35 cellular contexts compared by ENCODE assay signal in genomic region chr7:72230281-72230680, GRCh38.
DNase-seq lines count a peak whose midpoint lies in the region; ATAC-seq and TF ChIP-seq lines count a peak whose summit lies in the region.
"Had no signal": no experiment of that assay in that cellular context is flagged by ENCODE, and none has a peak within 500 bp of the region (broad histone marks: within the 10 kb centered on the region; RNA-seq: fewer than 3 reads in every experiment).

No MANE protein-coding gene starts in this region.

- H2BK15ac ChIP-seq in H9 (ENCODE audit: low read depth, low read length) (no peak overlapping the region), mesendoderm (replicated peaks; ENCODE audit: low read depth) (no peak overlapping the region)

- no peaks in the 10 kb centered on the region for H3K79me1 ChIP-seq in H9 (ENCODE audit: insufficient read depth, low read depth, low read length, poor library complexity, severe bottlenecking)
- H3K79me1 ChIP-seq in mesendoderm (ENCODE audit: low read length) = no peaks in the 10 kb centered on the region

- intact Hi-C loops in head of caudate nucleus (cut with DNase I) = no loop called here
- intact Hi-C loops in naive thymus-derived CD4-positive, alpha-beta T cell (cut with micrococcal nuclease) = no loop called here
- intact Hi-C loops in Right ventricle myocardium superior (cut with DNase I) = no loop called here

- DNase-seq in H9 (no peak), head of caudate nucleus (peak in 28 of 42 donors; percentile 8 to 68 (median 38)), islet precursor cell (peak; percentile 64), mesendoderm (peak; percentile 85), Right ventricle myocardium superior (no peak), endothelial cell (ENCODE audit: low spot score) (no peak)
- DNase-seq in naive thymus-derived CD4-positive, alpha-beta T cell = no peak
- DNase-seq: 8988T; ACHN; AML-193; BE2C; C1 segment of cervical spinal cord; Caco-2; Calu3; CD4-positive, alpha-beta memory T cell; CD4-positive, alpha-beta T cell; CD4-positive, CD25-positive, alpha-beta regulatory T cell; CD8-positive, alpha-beta memory T cell; CD8-positive, alpha-beta T cell; COR-L47; DMS 273 treated with DMSO at 0.1 percent for 48 hours; DMS153; DMS53; DMS79; DMS79 treated with DMSO at 0.1 percent for 48 hours; DND-41; EL had no signal

- H3K23me2 ChIP-seq in H9 (ENCODE audit: insufficient read length, low read depth, low read length, poor library complexity, severe bottlenecking) = no peaks in the 10 kb centered on the region

- H2BK5ac ChIP-seq in H9 (ENCODE audit: insufficient read length, low read length) (no peak overlapping the region), mesendoderm (ENCODE audit: low read length) (no peak overlapping the region)

- H3K18ac ChIP-seq in H9 (ENCODE audit: insufficient read length, low read depth, low read length) (no peak overlapping the region), mesendoderm (ENCODE audit: low read length) (no peak overlapping the region)

- no peak overlapping the region for H3K4me2 ChIP-seq in H9 (ENCODE audit: insufficient read depth, insufficient read length, low read length)
- no peak overlapping the region for H3K4me2 ChIP-seq in mesendoderm (ENCODE audit: low read length)
- H3K4me2 ChIP-seq: A549; BLaER1; BLaER1 treated with 17β-estradiol and CSF1 and Interleukin-3, amounts not matched to agents 10 nM and 100 nM had no signal

- H3K27me3 Mint-ChIP-seq in H9 (ENCODE audit: low read depth) (no peaks in the 10 kb centered on the region; the same call in 1 of the 2 replicates), endothelial cell (ENCODE audit: unreplicated experiment) (no peaks in the 10 kb centered on the region)
- H3K27me3 Mint-ChIP-seq in naive thymus-derived CD4-positive, alpha-beta T cell = no peaks in the 10 kb centered on the region
- H3K27me3 Mint-ChIP-seq: B cell; CD4-positive, alpha-beta memory T cell; CD4-positive, alpha-beta T cell; CD4-positive, CD25-positive, alpha-beta regulatory T cell had no signal

- H3K23ac ChIP-seq in H9 (ENCODE audit: insufficient read length, low read depth, low read length) = no peak overlapping the region
- no peak overlapping the region for H3K23ac ChIP-seq in mesendoderm (ENCODE audit: low read length)

- no peak overlapping the region for H4K8ac ChIP-seq in H9 (replicated peaks; ENCODE audit: insufficient read length, low read depth, low read length)
- H4K8ac ChIP-seq in mesendoderm (ENCODE audit: low read depth, low read length) = no peak overlapping the region

- H3K36me3 Mint-ChIP-seq in H9 (ENCODE audit: insufficient read depth in 1 of 3, low read depth in 3 of 3) (peaks cover 0 to under 1% (median 0%) of the 10 kb centered on the region in 3 experiments; a peak in 2 of 7 replicates), endothelial cell (ENCODE audit: low read depth, unreplicated experiment) (no peaks in the 10 kb centered on the region)
- no peaks in the 10 kb centered on the region for H3K36me3 Mint-ChIP-seq in naive thymus-derived CD4-positive, alpha-beta T cell
- H3K36me3 Mint-ChIP-seq: CD14-positive monocyte; CD4-positive, alpha-beta memory T cell; CD4-positive, CD25-positive, alpha-beta regulatory T cell; CD8-positive, alpha-beta memory T cell; CD8-positive, alpha-beta T cell had no signal

- H4K91ac ChIP-seq in H9 (ENCODE audit: insufficient read length, low read depth, low read length) = no peak overlapping the region

- H3K4me3 ChIP-seq in mesendoderm (ENCODE audit: low read length) = no peak overlapping the region
- H3K4me3 ChIP-seq in naive thymus-derived CD4-positive, alpha-beta T cell (ENCODE audit: low read length) = no peak overlapping the region
- H3K4me3 ChIP-seq: A549; BLaER1; BLaER1 treated with 17β-estradiol and CSF1 and Interleukin-3, amounts not matched to agents 10 nM and 100 nM had no signal

- H3K4ac ChIP-seq in H9 (ENCODE audit: low read depth, low read length) (no peak overlapping the region), mesendoderm (ENCODE audit: low read depth, low read length) (no peak overlapping the region)

- WGBS in H9 (ENCODE audit: extremely low coverage, insufficient read length, low lambda C conversion rate) = no CpG with 5 or more reads among the region's 4 CpGs
- no CpG with 5 or more reads among the region's 4 CpGs for WGBS in mesendoderm (ENCODE audit: extremely low coverage, insufficient coverage, low lambda C conversion rate)

- H3K4me3 Mint-ChIP-seq in H9 = no peak overlapping the region
- no peak overlapping the region for H3K4me3 Mint-ChIP-seq in naive thymus-derived CD4-positive, alpha-beta T cell
- no peak overlapping the region for H3K4me3 Mint-ChIP-seq in endothelial cell (ENCODE audit: unreplicated experiment)
- H3K4me3 Mint-ChIP-seq: B cell; CD14-positive monocyte; CD4-positive, alpha-beta memory T cell; CD4-positive, alpha-beta T cell; CD4-positive, CD25-positive, alpha-beta regulatory T cell; CD8-positive, alpha-beta memory T cell; CD8-positive, alpha-beta T cell had no signal

- no peak overlapping the region for H2BK20ac ChIP-seq in H9 (ENCODE audit: low read depth, low read length, poor library complexity, severe bottlenecking)

- no peak overlapping the region for H2BK12ac ChIP-seq in H9 (ENCODE audit: insufficient read length, low read depth, low read length)

- H3K27me3 ChIP-seq in H9 (ENCODE audit: insufficient read depth, low read length) (no peaks in the 10 kb centered on the region), mesendoderm (ENCODE audit: insufficient read depth, low read length, poor library complexity) (no peaks in the 10 kb centered on the region)
- H3K27me3 ChIP-seq in naive thymus-derived CD4-positive, alpha-beta T cell (ENCODE audit: control insufficient read depth in 2 of 2, insufficient read depth in 2 of 2, low read length in 2 of 2) = no peaks in the 10 kb centered on the region
- H3K27me3 ChIP-seq: BE2C; BLaER1; BLaER1 treated with 17β-estradiol and CSF1 and Interleukin-3, amounts not matched to agents 10 nM and 100 nM had no signal

- H2BK120ac ChIP-seq in H9 (ENCODE audit: low read depth, low read length, poor library complexity, severe bottlenecking) (peak overlapping the region; percentile 6), mesendoderm (ENCODE audit: low read depth, low read length) (no peak overlapping the region)

- ATAC-seq in naive thymus-derived CD4-positive, alpha-beta T cell = no peak
- ATAC-seq in Right ventricle myocardium superior (ENCODE audit: poor library complexity) (no peak), HG03439 (IDR thresholded peaks at IDR 0.05; ENCODE audit: unreplicated experiment) (no peak)
- ATAC-seq: A549; CD8-positive, alpha-beta T cell had no signal

- H3K27ac Mint-ChIP-seq in H9 = peak overlapping the region in 1 of 3 experiments; percentile 62; a peak in 1 of 7 replicates
- peak overlapping the region in 1 of 9 donors; percentile 28 for H3K27ac Mint-ChIP-seq in naive thymus-derived CD4-positive, alpha-beta T cell
- H3K27ac Mint-ChIP-seq in endothelial cell (ENCODE audit: unreplicated experiment) = no peak overlapping the region
- H3K27ac Mint-ChIP-seq: B cell; CD14-positive monocyte; CD4-positive, alpha-beta memory T cell; CD4-positive, alpha-beta T cell; CD4-positive, CD25-positive, alpha-beta regulatory T cell; CD8-positive, alpha-beta memory T cell; CD8-positive, alpha-beta T cell had no signal

- no peaks in the 10 kb centered on the region for H3K79me2 ChIP-seq in H9 (ENCODE audit: insufficient read depth, low read length)
- no peaks in the 10 kb centered on the region for H3K79me2 ChIP-seq in mesendoderm (ENCODE audit: control insufficient read depth, insufficient read depth, low read length)

- H2AK5ac ChIP-seq in H9 (ENCODE audit: insufficient read length, low read length) = no peak overlapping the region
- H2AK5ac ChIP-seq in mesendoderm (ENCODE audit: low read length) = no peak overlapping the region

- no peak overlapping the region for H3K14ac ChIP-seq in H9 (ENCODE audit: insufficient read depth, low read length)

- H2AFZ ChIP-seq in H9 (ENCODE audit: low read length) = no peak overlapping the region

- no peaks in the 10 kb centered on the region for H3K36me3 ChIP-seq in mesendoderm (ENCODE audit: control insufficient read depth, insufficient read depth, low read length)
- H3K36me3 ChIP-seq in naive thymus-derived CD4-positive, alpha-beta T cell (ENCODE audit: control insufficient read depth in 2 of 3, insufficient read depth in 3 of 3, low read length in 3 of 3) = no peaks in the 10 kb centered on the region
- H3K36me3 ChIP-seq: BE2C; BLaER1; BLaER1 treated with 17β-estradiol and CSF1 and Interleukin-3, amounts not matched to agents 10 nM and 100 nM had no signal

- peaks cover 8 to 16% of the 10 kb centered on the region in 2 experiments for H3K4me1 Mint-ChIP-seq in H9
- H3K4me1 Mint-ChIP-seq in naive thymus-derived CD4-positive, alpha-beta T cell = no peaks in the 10 kb centered on the region
- H3K4me1 Mint-ChIP-seq in endothelial cell (ENCODE audit: unreplicated experiment) = peaks cover 6% of the 10 kb centered on the region
- H3K4me1 Mint-ChIP-seq: B cell; CD14-positive monocyte; CD4-positive, alpha-beta memory T cell; CD4-positive, CD25-positive, alpha-beta regulatory T cell; CD8-positive, alpha-beta memory T cell had no signal

- CTCF ChIA-PET in naive thymus-derived CD4-positive, alpha-beta T cell (lab: Charles Lee) = no interaction called here

- H3K4me1 ChIP-seq in H9 (ENCODE audit: insufficient read depth, low read length) (no peaks in the 10 kb centered on the region), mesendoderm (ENCODE audit: control insufficient read depth, low read depth, low read length) (peaks cover 4% of the 10 kb centered on the region)
- H3K4me1 ChIP-seq in naive thymus-derived CD4-positive, alpha-beta T cell (ENCODE audit: control insufficient read depth in 2 of 2, insufficient read depth in 2 of 2, low read length in 2 of 2) = no peaks in the 10 kb centered on the region
- H3K4me1 ChIP-seq: A549, BE2C, Caco-2 had no signal

- TF ChIP-seq CTCF in H9 (conservative IDR thresholded peaks at IDR 0.05) = no peak
- no peak for TF ChIP-seq CTCF in endothelial cell (IDR thresholded peaks at IDR 0.05; ENCODE audit: unreplicated experiment)

- no peak overlapping the region for H3T11ph ChIP-seq in H9 (ENCODE audit: low read length)

- H3K27ac ChIP-seq in H9 (ENCODE audit: insufficient read length, low read depth, low read length) (no peak overlapping the region), mesendoderm (ENCODE audit: low read depth, low read length) (no peak overlapping the region)
- no peak overlapping the region for H3K27ac ChIP-seq in naive thymus-derived CD4-positive, alpha-beta T cell (ENCODE audit: low read depth, low read length)
- H3K27ac ChIP-seq: 22Rv1; A549; BLaER1; BLaER1 treated with 17β-estradiol and CSF1 and Interleukin-3, amounts not matched to agents 10 nM and 100 nM; C4-2B had no signal

- H4K5ac ChIP-seq in H9 (ENCODE audit: insufficient read length, low read depth, low read length) = no peak overlapping the region
- H4K5ac ChIP-seq in mesendoderm (ENCODE audit: low read length) = no peak overlapping the region

- H3K9ac ChIP-seq in H9 (ENCODE audit: extremely low read depth, insufficient read length, low read length) = no peak overlapping the region
- H3K9ac ChIP-seq in mesendoderm (ENCODE audit: low read length) = no peak overlapping the region
- H3K9ac ChIP-seq: BLaER1; BLaER1 treated with 17β-estradiol and CSF1 and Interleukin-3, amounts not matched to agents 10 nM and 100 nM had no signal

- no peaks in the 10 kb centered on the region for H4K20me1 ChIP-seq in H9 (ENCODE audit: control insufficient read depth, insufficient read depth, insufficient read length)
- H4K20me1 ChIP-seq: BLaER1; BLaER1 treated with 17β-estradiol and CSF1 and Interleukin-3, amounts not matched to agents 10 nM and 100 nM had no signal

- H3K9me3 Mint-ChIP-seq in H9 = peaks cover 0 to under 1% of the 10 kb centered on the region in 2 experiments; a peak in 2 of 5 replicates
- peaks cover 0 to 28% (median 7%) of the 10 kb centered on the region in 11 donors for H3K9me3 Mint-ChIP-seq in naive thymus-derived CD4-positive, alpha-beta T cell
- H3K9me3 Mint-ChIP-seq in endothelial cell (ENCODE audit: unreplicated experiment) = no peaks in the 10 kb centered on the region

- POLR2A ChIA-PET in naive thymus-derived CD4-positive, alpha-beta T cell (lab: Charles Lee) = no interaction called here

- H3K56ac ChIP-seq in H9 (ENCODE audit: insufficient read length, low read depth, low read length) (no peak overlapping the region), mesendoderm (ENCODE audit: low read length) (no peak overlapping the region)

- H3K9me3 ChIP-seq in H9 (ENCODE audit: control insufficient read depth, low read depth, low read length) = no peaks in the 10 kb centered on the region
- no peaks in the 10 kb centered on the region for H3K9me3 ChIP-seq in naive thymus-derived CD4-positive, alpha-beta T cell (ENCODE audit: control insufficient read depth in 2 of 3, low read length in 3 of 3)
- H3K9me3 ChIP-seq: A549; BE2C; BLaER1; BLaER1 treated with 17β-estradiol and CSF1 and Interleukin-3, amounts not matched to agents 10 nM and 100 nM; Caco-2 had no signal

Comparison
In these comparisons a context has a peak if more than half of its experiments do, and no peak if none do; other contexts are left out.
1. DNase-seq: peak in head of caudate nucleus (28 of 42), islet precursor cell (single experiment) and mesendoderm (single experiment); none in H9 (single experiment), naive thymus-derived CD4-positive, alpha-beta T cell (0 of 9), Right ventricle myocardium superior (single experiment) and endothelial cell (single experiment).